ENCODE assay signal across 36 cellular contexts in the genomic region with DNA sequence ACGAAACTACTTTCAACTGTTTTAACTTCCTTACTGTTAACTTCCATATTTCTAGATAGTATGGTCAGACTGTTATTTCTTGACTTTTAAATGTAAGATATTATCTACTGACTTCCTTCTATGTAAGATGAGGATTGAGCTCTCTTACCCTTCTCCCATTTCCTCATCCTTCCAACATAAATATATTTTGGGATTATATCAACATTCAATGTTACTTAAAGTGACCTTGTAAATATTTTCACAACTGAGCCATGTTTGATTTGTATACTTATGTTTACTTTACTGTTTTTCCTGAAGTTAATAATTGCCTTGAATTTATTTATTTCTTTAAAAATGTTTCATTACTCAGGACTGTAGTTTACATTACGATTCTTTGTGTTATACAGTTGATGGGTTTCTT.
"Had no signal": no experiment of that assay in that cellular context is flagged by ENCODE, and none has a peak within 500 bp of the region (broad histone marks: within the 10 kb centered on the region; RNA-seq: fewer than 3 reads in every experiment).

No MANE protein-coding gene starts in this region.

- H3K4me3 ChIP-seq: ascending aorta, cardiac muscle cell, coronary artery, MG63 had no signal

- H3K27me3 ChIP-seq: ascending aorta, cardiac muscle cell, MG63 had no signal

- H3K27ac ChIP-seq: ascending aorta, cardiac muscle cell, coronary artery, RWPE1 had no signal

- ATAC-seq: activated CD8-positive, alpha-beta T cell treated with anti-CD3 and anti-CD28 coated beads for 36 hours; activated T-cell treated with anti-CD3 and anti-CD28 coated beads, Interleukin-2, amount 50 U/mL, for 72 hours; activated T-helper 17 cell treated with anti-CD3 and anti-CD28 coated beads, Interleukin-2, amount 50 U/mL, for 72 hours; PC-3; Right ventricle myocardium inferior; SK-N-SH treated with all-trans-retinoic acid at 6 μM for 48 hours; T-cell; T-helper 17 cell had no signal

- H3K9me3 Mint-ChIP-seq: activated naive CD4-positive, alpha-beta T cell treated with anti-CD3 and anti-CD28 coated beads, Interleukin-2, amount 50 U/mL, for 24 hours; activated naive CD8-positive, alpha-beta T cell treated with anti-CD3 and anti-CD28 coated beads, Interleukin-2, amount 10 ng/mL, durations not matched to agents 7 days and 5 days; central memory CD8-positive, alpha-beta T cell had no signal

- H3K4me3 Mint-ChIP-seq: activated B cell treated with CpG ODN at 0.5 μM for 24 hours; activated CD8-positive, alpha-beta T cell treated with anti-CD3 and anti-CD28 coated beads for 36 hours; activated naive CD4-positive, alpha-beta T cell treated with anti-CD3 and anti-CD28 coated beads, Interleukin-2, amount 50 U/mL, for 24 hours; activated naive CD8-positive, alpha-beta T cell treated with anti-CD3 and anti-CD28 coated beads, Interleukin-2, amount 10 ng/mL, durations not matched to agents 7 days and 5 days; activated T-cell treated with anti-CD3 and anti-CD28 coated beads, Interleukin-2, amount 50 U/mL, for 72 hours; activated T-helper 17 cell treated with anti-CD3 and anti-CD28 coated beads, Interleukin-2, amount 50 U/mL, for 72 hours; central memory CD8-positive, alpha-beta T cell; T-cell; T-helper 17 cell had no signal

- H3K4me1 ChIP-seq: ascending aorta had no signal

- H3K27ac Mint-ChIP-seq: activated B cell treated with CpG ODN at 0.5 μM for 24 hours; activated CD8-positive, alpha-beta T cell treated with anti-CD3 and anti-CD28 coated beads for 36 hours; activated naive CD4-positive, alpha-beta T cell treated with anti-CD3 and anti-CD28 coated beads, Interleukin-2, amount 50 U/mL, for 24 hours; activated naive CD8-positive, alpha-beta T cell treated with anti-CD3 and anti-CD28 coated beads, Interleukin-2, amount 10 ng/mL, durations not matched to agents 7 days and 5 days; activated T-cell treated with anti-CD3 and anti-CD28 coated beads, Interleukin-2, amount 50 U/mL, for 72 hours; activated T-helper 17 cell treated with anti-CD3 and anti-CD28 coated beads, Interleukin-2, amount 50 U/mL, for 72 hours; T-cell; T-helper 17 cell had no signal

- H3K36me3 ChIP-seq: ascending aorta, cardiac muscle cell, MG63 had no signal

- DNase-seq: activated B cell treated with CpG ODN at 0.5 μM for 24 hours; activated CD4-positive, alpha-beta T cell treated with anti-CD3 and anti-CD28 coated beads for 4 hours; activated CD4-positive, alpha-beta T cell treated with anti-CD3 and anti-CD28 coated beads, Interleukin-2, amount 50 U/mL, for 4 hours; activated CD4-positive, CD25-positive, alpha-beta regulatory T cell treated with anti-CD3 and anti-CD28 coated beads, Interleukin-2, amount 50 U/mL, for 72 hours; activated CD8-positive, alpha-beta T cell treated with anti-CD3 and anti-CD28 coated beads for 36 hours; activated effector memory CD4-positive, alpha-beta T cell treated with anti-CD3 and anti-CD28 coated beads, Interleukin-2, amount 50 U/mL, for 16 hours; activated naive CD4-positive, alpha-beta T cell; activated naive CD8-positive, alpha-beta T cell treated with anti-CD3 and anti-CD28 coated beads, Interleukin-2, amount 10 ng/mL, durations not matched to agents 7 days and 5 days; activated T-cell treated with anti-CD3 and anti-CD28 coated beads, Interleukin-2, amount 50 U/mL, for 1 hour; activated T-cell treated with anti-CD3 and anti-CD28 coated beads, Interleukin-2, amount 50 U/mL, for 72 hours; amygdala; Karpas-422; MG63; NCI-H1092; NCI-H1436 treated with DMSO at 0.1 percent for 48 hours; NCI-H187; NCI-H2029 treated with DMSO at 0.1 percent for 48 hours; NCI-H2107; NCI-H2171; NCI-H510A; NCI-H526; NCI-H748 treated with DMSO at 0.1 percent for 48 hours; NK-92 treated with Interleukin-12 subunit alpha and Interleukin-12 subunit beta, amount 100 ng/mL, for 24 hours; PC-3; SIG-M5; T-cell; T-helper 17 cell had no signal

- H3K27me3 Mint-ChIP-seq: activated B cell treated with CpG ODN at 0.5 μM for 24 hours; activated CD8-positive, alpha-beta T cell treated with anti-CD3 and anti-CD28 coated beads for 36 hours; activated naive CD4-positive, alpha-beta T cell treated with anti-CD3 and anti-CD28 coated beads, Interleukin-2, amount 50 U/mL, for 24 hours; activated naive CD8-positive, alpha-beta T cell treated with anti-CD3 and anti-CD28 coated beads, Interleukin-2, amount 10 ng/mL, durations not matched to agents 7 days and 5 days; activated T-helper 17 cell treated with anti-CD3 and anti-CD28 coated beads, Interleukin-2, amount 50 U/mL, for 72 hours; central memory CD8-positive, alpha-beta T cell; T-cell; T-helper 17 cell had no signal

- H3K4me1 Mint-ChIP-seq: activated B cell treated with CpG ODN at 0.5 μM for 24 hours had no signal
